8 cellular contexts compared by ENCODE assay signal in genomic region chr3:109081746-109082510, GRCh38. TPM values are rescaled to one million over a fixed set of nuclear protein-coding genes. Genes with fewer than 3 reads are reported as not detected.
DNase-seq lines count a peak whose midpoint lies in the region; ATAC-seq and TF ChIP-seq lines count a peak whose summit lies in the region.

No MANE protein-coding gene starts in this region.

- peaks cover 6% of the 10 kb centered on the region for H3K9me3 Mint-ChIP-seq in stimulated activated effector memory CD8-positive, alpha-beta T cell treated with anti-CD3 and anti-CD28 coated beads, Interleukin-12 subunit alpha, Interleukin-12 subunit beta, amount 100 ng/mL, for 72 hours

- DNase-seq in AG08396 (ENCODE audit: low spot score) (peak; percentile 46), Daoy (ENCODE audit: low read depth) (peak; percentile 26), HT1080 (ENCODE audit: low read depth) (peak; percentile 64), glomerular visceral epithelial cell (ENCODE audit: extremely low spot score) (peak; percentile 70), coronary artery (ENCODE audit: low spot score) (no peak)
- peak; percentile 33 for DNase-seq in activated CD4-positive, alpha-beta T cell treated with anti-CD3 and anti-CD28 coated beads for 48 hours
- peak; percentile 5 to 56 for DNase-seq in stimulated activated effector memory CD8-positive, alpha-beta T cell treated with anti-CD3 and anti-CD28 coated beads, Interleukin-12 subunit alpha, Interleukin-12 subunit beta, amount 100 ng/mL, for 72 hours (ENCODE audit: low spot score in 2 of 2)

- no peak overlapping the region for H3K4me3 ChIP-seq in coronary artery

- peak; percentile 99 for ATAC-seq in GM21737 (IDR thresholded peaks at IDR 0.05; ENCODE audit: unreplicated experiment)
- peak; percentile 65 for ATAC-seq in stimulated activated effector memory CD8-positive, alpha-beta T cell treated with anti-CD3 and anti-CD28 coated beads, Interleukin-12 subunit alpha, Interleukin-12 subunit beta, amount 100 ng/mL, for 72 hours

- no peak overlapping the region for H3K27ac ChIP-seq in coronary artery

- TF ChIP-seq CTCF in coronary artery (IDR thresholded peaks at IDR 0.05), result no peak

- no peak overlapping the region for H3K27ac Mint-ChIP-seq in stimulated activated effector memory CD8-positive, alpha-beta T cell treated with anti-CD3 and anti-CD28 coated beads, Interleukin-12 subunit alpha, Interleukin-12 subunit beta, amount 100 ng/mL, for 72 hours

- H3K4me1 Mint-ChIP-seq in stimulated activated effector memory CD8-positive, alpha-beta T cell treated with anti-CD3 and anti-CD28 coated beads, Interleukin-12 subunit alpha, Interleukin-12 subunit beta, amount 100 ng/mL, for 72 hours, result no peaks in the 10 kb centered on the region

- H3K36me3 Mint-ChIP-seq in stimulated activated effector memory CD8-positive, alpha-beta T cell treated with anti-CD3 and anti-CD28 coated beads, Interleukin-12 subunit alpha, Interleukin-12 subunit beta, amount 100 ng/mL, for 72 hours, result no peaks in the 10 kb centered on the region

- H3K4me3 Mint-ChIP-seq in stimulated activated effector memory CD8-positive, alpha-beta T cell treated with anti-CD3 and anti-CD28 coated beads, Interleukin-12 subunit alpha, Interleukin-12 subunit beta, amount 100 ng/mL, for 72 hours, result no peak overlapping the region

RNA-seq across cellular contexts. Expression of gene MORC1, which starts 36.0 kb away (rescaled TPM):
- total RNA-seq in Daoy (2014; rRNA removed; shearing (Covaris generic)), result not detected in 2 replicates
- total RNA-seq in HT1080 (2014; rRNA removed; shearing (Covaris generic)), result 0.11 TPM in 1 of 2 replicates, not detected in the other
- polyA plus RNA-seq in HT1080 (2015; cell fraction: cytosol; rRNA removed), result not detected in 2 replicates
- polyA plus RNA-seq in HT1080 (2015; cell fraction: nucleus; rRNA removed), result not detected in 2 replicates

RNA-seq across cellular contexts. Expression of gene C3orf85, which starts 54.6 kb away (rescaled TPM):
- total RNA-seq in Daoy (2014; rRNA removed; shearing (Covaris generic)), result not detected in 2 replicates
- not detected in 2 replicates for total RNA-seq in HT1080 (2014; rRNA removed; shearing (Covaris generic))
- not detected in 2 replicates for polyA plus RNA-seq in HT1080 (2015; cell fraction: cytosol; rRNA removed)
- not detected in 2 replicates for polyA plus RNA-seq in HT1080 (2015; cell fraction: nucleus; rRNA removed)
